In the genomic region with DNA sequence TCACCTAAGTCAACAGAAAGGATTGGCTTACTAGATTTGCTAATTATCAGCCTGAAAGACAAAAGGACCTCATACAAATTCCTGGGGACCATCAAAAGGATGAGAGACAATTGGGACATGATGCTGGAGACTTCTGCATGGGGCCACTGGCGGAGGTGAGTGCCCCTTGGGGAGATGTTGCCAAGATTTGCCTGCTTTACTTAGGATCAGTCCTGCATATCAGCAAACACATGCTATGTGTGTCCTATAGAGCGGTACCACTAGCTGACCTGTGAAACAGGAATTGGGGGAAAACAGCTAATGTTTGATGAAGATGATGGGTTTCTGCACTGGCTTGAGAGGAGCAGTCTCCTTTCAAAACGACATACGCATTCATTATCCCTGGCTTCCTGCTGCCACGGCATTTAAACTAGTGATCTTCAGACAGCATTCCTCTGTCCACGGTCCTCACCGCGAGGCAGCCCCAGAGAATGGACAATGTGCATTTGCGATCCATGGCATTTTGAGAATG, we compare ENCODE assay signal across 19 cellular contexts.
DNase-seq lines count a peak whose midpoint lies in the region; ATAC-seq, FAIRE-seq and TF ChIP-seq lines count a peak whose summit lies in the region.
"Had no signal": no experiment of that assay in that cellular context is flagged by ENCODE, and none has a peak within 500 bp of the region (broad histone marks: within the 10 kb centered on the region; RNA-seq: fewer than 3 reads in every experiment).

No MANE protein-coding gene starts in this region.

- FAIRE-seq in HTR-8/SVneo (lab: Jason Lieb, UNC) = no peak
- FAIRE-seq: G401.6, GM12891 had no signal

- TF ChIP-seq CTCF in chondrocyte (IDR thresholded peaks at IDR 0.05) = no peak

- H3K9me3 Mint-ChIP-seq in chondrocyte (ENCODE audit: low read depth) = no peaks in the 10 kb centered on the region
- H3K9me3 Mint-ChIP-seq: activated T-helper 17 cell treated with anti-CD3 and anti-CD28 coated beads, Interleukin-2, amount 50 U/mL, for 72 hours; CD4-positive, alpha-beta memory T cell; naive thymus-derived CD4-positive, alpha-beta T cell had no signal

- H3K27me3 Mint-ChIP-seq in chondrocyte (ENCODE audit: low read depth) = no peaks in the 10 kb centered on the region
- H3K27me3 Mint-ChIP-seq: activated T-helper 17 cell treated with anti-CD3 and anti-CD28 coated beads, Interleukin-2, amount 50 U/mL, for 72 hours; CD4-positive, alpha-beta memory T cell had no signal

- no peaks in the 10 kb centered on the region for H3K36me3 Mint-ChIP-seq in chondrocyte (ENCODE audit: low read depth)
- H3K36me3 Mint-ChIP-seq: CD4-positive, alpha-beta memory T cell; naive thymus-derived CD4-positive, alpha-beta T cell had no signal

- H3K27ac Mint-ChIP-seq in chondrocyte (ENCODE audit: unreplicated experiment) = peak overlapping the region; percentile 32
- H3K27ac Mint-ChIP-seq: activated T-helper 17 cell treated with anti-CD3 and anti-CD28 coated beads, Interleukin-2, amount 50 U/mL, for 72 hours; CD4-positive, alpha-beta memory T cell; naive thymus-derived CD4-positive, alpha-beta T cell had no signal

- no peak for ATAC-seq in HG03095 (IDR thresholded peaks at IDR 0.05; ENCODE audit: unreplicated experiment)
- ATAC-seq: activated T-helper 17 cell treated with anti-CD3 and anti-CD28 coated beads, Interleukin-2, amount 50 U/mL, for 72 hours; heart left ventricle; naive thymus-derived CD4-positive, alpha-beta T cell had no signal

- DNase-seq in EH (ENCODE audit: low read depth) (peak; percentile 48), chondrocyte (ENCODE audit: low spot score) (no peak), iPS-NIHi7 (ENCODE audit: extremely low spot score) (peak; percentile 44), cerebellum (ENCODE audit: low spot score) (no peak), HTR-8/SVneo (ENCODE audit: insufficient read length, low spot score) (no peak), LoVo (ENCODE audit: low spot score) (no peak)
- DNase-seq: activated CD8-positive, alpha-beta memory T cell treated with anti-CD3 and anti-CD28 coated beads for 24 hours; amniotic stem cell; CD4-positive, alpha-beta memory T cell; cortex of kidney; heart left ventricle; naive thymus-derived CD4-positive, alpha-beta T cell; NCI-H1092; OCI-M1 had no signal

- peaks cover 14% of the 10 kb centered on the region for H3K4me1 Mint-ChIP-seq in chondrocyte (ENCODE audit: low read depth)
- H3K4me1 Mint-ChIP-seq: activated T-helper 17 cell treated with anti-CD3 and anti-CD28 coated beads, Interleukin-2, amount 50 U/mL, for 72 hours; CD4-positive, alpha-beta memory T cell; naive thymus-derived CD4-positive, alpha-beta T cell had no signal

- no peak for TF ChIP-seq EP300 in Ishikawa (IDR thresholded peaks at IDR 0.05; ENCODE audit: borderline replicate concordance)

- TF ChIP-seq RAD21 in Ishikawa (IDR thresholded peaks at IDR 0.05; ENCODE audit: low read depth) = no peak

- H3K4me3 Mint-ChIP-seq in chondrocyte (ENCODE audit: unreplicated experiment) = no peak overlapping the region
- H3K4me3 Mint-ChIP-seq: activated T-helper 17 cell treated with anti-CD3 and anti-CD28 coated beads, Interleukin-2, amount 50 U/mL, for 72 hours; CD4-positive, alpha-beta memory T cell; naive thymus-derived CD4-positive, alpha-beta T cell had no signal

TF ChIP-seq in Ishikawa, 13 proteins besides CTCF, POLR2A, EP300 and RAD21:
- TF ChIP-seq, protein P1, sequence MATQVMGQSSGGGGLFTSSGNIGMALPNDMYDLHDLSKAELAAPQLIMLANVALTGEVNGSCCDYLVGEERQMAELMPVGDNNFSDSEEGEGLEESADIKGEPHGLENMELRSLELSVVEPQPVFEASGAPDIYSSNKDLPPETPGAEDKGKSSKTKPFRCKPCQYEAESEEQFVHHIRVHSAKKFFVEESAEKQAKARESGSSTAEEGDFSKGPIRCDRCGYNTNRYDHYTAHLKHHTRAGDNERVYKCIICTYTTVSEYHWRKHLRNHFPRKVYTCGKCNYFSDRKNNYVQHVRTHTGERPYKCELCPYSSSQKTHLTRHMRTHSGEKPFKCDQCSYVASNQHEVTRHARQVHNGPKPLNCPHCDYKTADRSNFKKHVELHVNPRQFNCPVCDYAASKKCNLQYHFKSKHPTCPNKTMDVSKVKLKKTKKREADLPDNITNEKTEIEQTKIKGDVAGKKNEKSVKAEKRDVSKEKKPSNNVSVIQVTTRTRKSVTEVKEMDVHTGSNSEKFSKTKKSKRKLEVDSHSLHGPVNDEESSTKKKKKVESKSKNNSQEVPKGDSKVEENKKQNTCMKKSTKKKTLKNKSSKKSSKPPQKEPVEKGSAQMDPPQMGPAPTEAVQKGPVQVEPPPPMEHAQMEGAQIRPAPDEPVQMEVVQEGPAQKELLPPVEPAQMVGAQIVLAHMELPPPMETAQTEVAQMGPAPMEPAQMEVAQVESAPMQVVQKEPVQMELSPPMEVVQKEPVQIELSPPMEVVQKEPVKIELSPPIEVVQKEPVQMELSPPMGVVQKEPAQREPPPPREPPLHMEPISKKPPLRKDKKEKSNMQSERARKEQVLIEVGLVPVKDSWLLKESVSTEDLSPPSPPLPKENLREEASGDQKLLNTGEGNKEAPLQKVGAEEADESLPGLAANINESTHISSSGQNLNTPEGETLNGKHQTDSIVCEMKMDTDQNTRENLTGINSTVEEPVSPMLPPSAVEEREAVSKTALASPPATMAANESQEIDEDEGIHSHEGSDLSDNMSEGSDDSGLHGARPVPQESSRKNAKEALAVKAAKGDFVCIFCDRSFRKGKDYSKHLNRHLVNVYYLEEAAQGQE (IDR thresholded peaks at IDR 0.05; ENCODE audit: low read depth) = peak; percentile 56; the same call in 1 of the 2 replicates
- TF ChIP-seq TEAD4 (IDR thresholded peaks at IDR 0.05) = no peak

Comparison
In these comparisons a context has a peak if more than half of its experiments do, and no peak if none do; other contexts are left out.
1. DNase-seq: peak in EH (single experiment) and iPS-NIHi7 (single experiment); none in chondrocyte (single experiment), cerebellum (single experiment), HTR-8/SVneo (single experiment) and LoVo (single experiment).